In the genomic region with DNA sequence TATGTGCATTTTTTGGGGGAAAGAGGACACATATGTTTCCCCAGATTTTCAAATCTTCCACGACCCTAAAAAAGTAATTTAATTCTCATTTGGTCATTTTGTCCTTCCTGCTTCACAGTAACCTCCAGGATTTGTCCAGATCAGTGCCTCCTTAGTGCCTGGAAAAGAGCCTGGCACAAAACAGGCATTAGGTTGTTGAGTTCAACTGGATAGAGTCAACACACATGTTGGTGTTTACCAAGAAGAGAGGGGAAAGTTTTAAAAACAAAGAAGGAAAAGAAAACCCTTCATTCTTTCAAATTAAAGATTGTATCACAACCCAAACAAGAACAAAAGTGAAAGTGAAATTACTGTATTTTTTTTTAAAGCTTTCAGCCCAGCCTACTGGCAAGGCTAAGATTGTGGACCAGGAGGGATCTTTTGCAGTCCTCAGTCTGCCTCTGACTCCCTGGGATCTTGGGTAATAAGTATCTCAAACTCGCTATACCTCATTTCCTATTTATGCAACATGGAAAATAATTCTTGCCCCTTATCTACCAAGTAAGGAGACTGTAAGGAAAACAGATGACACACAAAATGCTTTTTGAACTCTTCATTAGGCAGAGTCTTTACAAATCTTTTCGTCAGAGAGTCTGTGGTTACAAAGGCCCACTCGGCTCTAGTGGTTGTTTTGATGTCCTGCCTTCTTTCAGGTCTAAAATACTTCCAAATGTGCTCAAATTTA, we compare ENCODE assay signal across 8 cellular contexts. TPM values are rescaled to one million over a fixed set of nuclear protein-coding genes. Genes with fewer than 3 reads are reported as not detected.
DNase-seq lines count a peak whose midpoint lies in the region; ATAC-seq and TF ChIP-seq lines count a peak whose summit lies in the region.

No MANE protein-coding gene starts in this region.

- TF ChIP-seq RAD21 in HCT116 (IDR thresholded peaks at IDR 0.05; ENCODE audit: low read depth) = no peak

- H3K27me3 ChIP-seq in HCT116 (ENCODE audit: insufficient read depth, low read length) (no peaks in the 10 kb centered on the region), testis (no peaks in the 10 kb centered on the region)

- H2AFZ ChIP-seq in HCT116 (ENCODE audit: low read depth, low read length, poor library complexity, severe bottlenecking) = no peak overlapping the region

- peak overlapping the region; percentile 6 for H3K27ac Mint-ChIP-seq in stimulated activated naive B cell treated with anti-CD40 and anti-IgM and Interleukin-4, amounts not matched to agents 10 μg/mL and 1 μg/mL and 100 μg/mL, for 72 hours

- H3K9me2 ChIP-seq in HCT116 (ENCODE audit: insufficient read depth) = no peaks in the 10 kb centered on the region

- H3K79me2 ChIP-seq in HCT116 (ENCODE audit: insufficient read depth, low read length) = no peaks in the 10 kb centered on the region

- POLR2A ChIA-PET in HCT116 (lab: Charles Lee) = no interaction called here

- H3K9me3 ChIP-seq in HCT116 (ENCODE audit: control insufficient read depth in 1 of 2, insufficient read depth in 1 of 2, low read depth in 1 of 2, low read length in 2 of 2) (no peaks in the 10 kb centered on the region), testis (no peaks in the 10 kb centered on the region)

- H3K36me3 ChIP-seq in HCT116 (ENCODE audit: control insufficient read depth in 1 of 2, insufficient read depth in 2 of 2, low read length in 2 of 2) (no peaks in the 10 kb centered on the region), testis (ENCODE audit: low read depth, missing control alignments) (no peaks in the 10 kb centered on the region)

- H3K4me3 ChIP-seq in GM12865 (ENCODE audit: low read depth, low read length) = peak overlapping the region; percentile 9; the same call in 1 of the 2 replicates
- H3K4me3 ChIP-seq in HCT116 (replicated peaks in 1 of 2; ENCODE audit: low read depth in 1 of 2, low read length in 2 of 2) = no peak overlapping the region
- no peak overlapping the region for H3K4me3 ChIP-seq in epithelial cell of esophagus (ENCODE audit: low read length)
- no peak overlapping the region for H3K4me3 ChIP-seq in testis

- H4K20me1 ChIP-seq in HCT116 (ENCODE audit: insufficient read depth) = no peaks in the 10 kb centered on the region

- CTCF ChIA-PET in HCT116 (lab: Charles Lee) = no interaction called here

- TF ChIP-seq POLR2A in HCT116 (IDR thresholded peaks at IDR 0.05; ENCODE audit: borderline replicate concordance, extremely low read depth, insufficient read depth, insufficient read length) = no peak
- no peak for TF ChIP-seq POLR2A in testis (IDR thresholded peaks at IDR 0.05)

- ATAC-seq in HCT116 = no peak
- peak; percentile 41 to 50 for ATAC-seq in stimulated activated naive B cell treated with anti-CD40 and anti-IgM and Interleukin-4, amounts not matched to agents 10 μg/mL and 1 μg/mL and 100 μg/mL, for 72 hours (replicated peaks)
- no peak for ATAC-seq in HG02938 (IDR thresholded peaks at IDR 0.05; ENCODE audit: unreplicated experiment)

- H3K27me3 Mint-ChIP-seq in stimulated activated naive B cell treated with anti-CD40 and anti-IgM and Interleukin-4, amounts not matched to agents 10 μg/mL and 1 μg/mL and 100 μg/mL, for 72 hours = no peaks in the 10 kb centered on the region

- H3K27ac ChIP-seq in HCT116 (ENCODE audit: low read depth, low read length) (no peak overlapping the region), testis (no peak overlapping the region)

- H3K4me3 Mint-ChIP-seq in stimulated activated naive B cell treated with anti-CD40 and anti-IgM and Interleukin-4, amounts not matched to agents 10 μg/mL and 1 μg/mL and 100 μg/mL, for 72 hours = peak overlapping the region; percentile 17 to 47

- peaks cover 23 to 31% of the 10 kb centered on the region in 2 donors for H3K4me1 Mint-ChIP-seq in stimulated activated naive B cell treated with anti-CD40 and anti-IgM and Interleukin-4, amounts not matched to agents 10 μg/mL and 1 μg/mL and 100 μg/mL, for 72 hours

- H3K36me3 Mint-ChIP-seq in stimulated activated naive B cell treated with anti-CD40 and anti-IgM and Interleukin-4, amounts not matched to agents 10 μg/mL and 1 μg/mL and 100 μg/mL, for 72 hours = no peaks in the 10 kb centered on the region

- RAD21 ChIA-PET in HCT116 (lab: Charles Lee; ENCODE audit: low non-redundant PET in 1 of 2, low total read pairs in 2 of 2, uncharacterized antibody in 2 of 2, unreplicated experiment in 2 of 2) = no interaction called here

- WGBS in testis, 2 donors = 54 to 59% methylated on average over 4 of the region's 4 CpGs

- no peak overlapping the region for H3K9ac ChIP-seq in HCT116 (ENCODE audit: low read length)

- 0 out of 2 replicates have a peak overlapping the region, but pooled peaks have one; percentile 12 for H3K4me2 ChIP-seq in HCT116 (ENCODE audit: low read length)

- no peaks in the 10 kb centered on the region for H3K9me3 Mint-ChIP-seq in stimulated activated naive B cell treated with anti-CD40 and anti-IgM and Interleukin-4, amounts not matched to agents 10 μg/mL and 1 μg/mL and 100 μg/mL, for 72 hours

- TF ChIP-seq CTCF in GM12865 (IDR thresholded peaks at IDR 0.05; ENCODE audit: insufficient read depth, low read depth, low read length, missing control alignments) = no peak
- TF ChIP-seq CTCF in HCT116 (IDR thresholded peaks at IDR 0.05 in 2 of 3, conservative IDR thresholded peaks at IDR 0.05 in 1 of 3; ENCODE audit: borderline replicate concordance in 1 of 3, insufficient read depth in 1 of 3, low read depth in 2 of 3, low read length in 2 of 3) = no peak
- no peak for TF ChIP-seq CTCF in epithelial cell of esophagus (IDR thresholded peaks at IDR 0.05; ENCODE audit: insufficient read depth, low read depth, low read length, missing control alignments)
- no peak for TF ChIP-seq CTCF in testis (IDR thresholded peaks at IDR 0.05)

- intact Hi-C loops in HCT116 (cut with micrococcal nuclease) = no loop called here
- intact Hi-C loops in testis (cut with DNase I; ENCODE audit: low total_unique reads) = no loop called here

- no TSS peak for BruUV-seq in HCT116 (replicated peaks; lab: Mats Ljungman, UMichigan)

- DNase-seq in GM12865 (ENCODE audit: low read depth) (peak; percentile 45), HCT116 (ENCODE audit: low read depth, low spot score) (no peak), RKO (ENCODE audit: low spot score) (peak; percentile 18), epithelial cell of esophagus (ENCODE audit: low read depth) (peak; percentile 58), testis (no peak), iPS-NIHi7 (ENCODE audit: extremely low spot score) (no peak)
- DNase-seq in stimulated activated naive B cell treated with anti-CD40 and anti-IgM and Interleukin-4, amounts not matched to agents 10 μg/mL and 1 μg/mL and 100 μg/mL, for 72 hours = no peak

- peaks cover 0 to 3% of the 10 kb centered on the region in 2 experiments; a peak in 1 of 4 replicates for H3K4me1 ChIP-seq in HCT116 (ENCODE audit: control insufficient read depth in 1 of 2, insufficient read depth in 2 of 2, low read length in 2 of 2)
- no peaks in the 10 kb centered on the region for H3K4me1 ChIP-seq in testis

TF ChIP-seq in HCT116, 20 proteins besides CTCF, POLR2A, EP300 and RAD21 (continues in another document):
- TF ChIP-seq SP1 (IDR thresholded peaks at IDR 0.05; ENCODE audit: low read depth) (no peak), CBX3 (IDR thresholded peaks at IDR 0.05; ENCODE audit: low read depth) (no peak), SIN3A (IDR thresholded peaks at IDR 0.05; ENCODE audit: low read depth) (no peak), CEBPB (IDR thresholded peaks at IDR 0.05; ENCODE audit: low read depth) (no peak), EGR1 (IDR thresholded peaks at IDR 0.05; ENCODE audit: low read depth) (no peak), EZH2 (IDR thresholded peaks at IDR 0.05) (no peak), SRF (IDR thresholded peaks at IDR 0.05; ENCODE audit: low read depth) (no peak), EZH2phosphoT487 (IDR thresholded peaks at IDR 0.05; ENCODE audit: borderline replicate concordance) (no peak), ZNF274 (IDR thresholded peaks at IDR 0.05; ENCODE audit: low read depth, low read length) (no peak), TCF7L2 (IDR thresholded peaks at IDR 0.05; ENCODE audit: borderline replicate concordance, extremely low read depth, insufficient read depth, insufficient read length) (no peak), FOSL1 (IDR thresholded peaks at IDR 0.05; ENCODE audit: low read depth) (no peak), ZFX (IDR thresholded peaks at IDR 0.05) (no peak), ELF1 (IDR thresholded peaks at IDR 0.05; ENCODE audit: borderline replicate concordance, low read depth) (no peak), YY1 (IDR thresholded peaks at IDR 0.05; ENCODE audit: extremely low read depth, insufficient replicate concordance, low read depth, low read length) (no peak)
- TF ChIP-seq, protein P1, sequence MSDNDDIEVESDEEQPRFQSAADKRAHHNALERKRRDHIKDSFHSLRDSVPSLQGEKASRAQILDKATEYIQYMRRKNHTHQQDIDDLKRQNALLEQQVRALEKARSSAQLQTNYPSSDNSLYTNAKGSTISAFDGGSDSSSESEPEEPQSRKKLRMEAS (IDR thresholded peaks at IDR 0.05) = no peak
- TF ChIP-seq, protein P2, sequence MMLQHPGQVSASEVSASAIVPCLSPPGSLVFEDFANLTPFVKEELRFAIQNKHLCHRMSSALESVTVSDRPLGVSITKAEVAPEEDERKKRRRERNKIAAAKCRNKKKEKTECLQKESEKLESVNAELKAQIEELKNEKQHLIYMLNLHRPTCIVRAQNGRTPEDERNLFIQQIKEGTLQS (IDR thresholded peaks at IDR 0.05) = no peak
- TF ChIP-seq, protein P3, sequence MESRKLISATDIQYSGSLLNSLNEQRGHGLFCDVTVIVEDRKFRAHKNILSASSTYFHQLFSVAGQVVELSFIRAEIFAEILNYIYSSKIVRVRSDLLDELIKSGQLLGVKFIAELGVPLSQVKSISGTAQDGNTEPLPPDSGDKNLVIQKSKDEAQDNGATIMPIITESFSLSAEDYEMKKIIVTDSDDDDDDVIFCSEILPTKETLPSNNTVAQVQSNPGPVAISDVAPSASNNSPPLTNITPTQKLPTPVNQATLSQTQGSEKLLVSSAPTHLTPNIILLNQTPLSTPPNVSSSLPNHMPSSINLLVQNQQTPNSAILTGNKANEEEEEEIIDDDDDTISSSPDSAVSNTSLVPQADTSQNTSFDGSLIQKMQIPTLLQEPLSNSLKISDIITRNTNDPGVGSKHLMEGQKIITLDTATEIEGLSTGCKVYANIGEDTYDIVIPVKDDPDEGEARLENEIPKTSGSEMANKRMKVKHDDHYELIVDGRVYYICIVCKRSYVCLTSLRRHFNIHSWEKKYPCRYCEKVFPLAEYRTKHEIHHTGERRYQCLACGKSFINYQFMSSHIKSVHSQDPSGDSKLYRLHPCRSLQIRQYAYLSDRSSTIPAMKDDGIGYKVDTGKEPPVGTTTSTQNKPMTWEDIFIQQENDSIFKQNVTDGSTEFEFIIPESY (IDR thresholded peaks at IDR 0.05; ENCODE audit: extremely low read depth, insufficient replicate concordance, low read length) = no peak

RNA-seq across cellular contexts. Expression of a gene that starts 57.8 kb away (rescaled TPM):
- total RNA-seq in HCT116 (2021; ENCODE audit: unreplicated experiment) (23.3 TPM), testis (10 to 100 TPM; 17.5 to 21.7 TPM)
- polyA plus RNA-seq in HCT116 (2012) = 7.0 and 10.4 TPM in 2 replicates
- 18.0 TPM for polyA plus RNA-seq in testis (ENCODE audit: insufficient read depth, low read depth, low replicate concordance)

Comparison
In these comparisons a context has a peak if more than half of its experiments do, and no peak if none do; other contexts are left out.
1. DNase-seq: peak in GM12865 (single experiment), RKO (single experiment) and epithelial cell of esophagus (single experiment); none in HCT116 (single experiment), stimulated activated naive B cell treated with anti-CD40 and anti-IgM and Interleukin-4, amounts not matched to agents 10 μg/mL and 1 μg/mL and 100 μg/mL, for 72 hours (single experiment), testis (single experiment) and iPS-NIHi7 (single experiment).
2. ATAC-seq: peak in stimulated activated naive B cell treated with anti-CD40 and anti-IgM and Interleukin-4, amounts not matched to agents 10 μg/mL and 1 μg/mL and 100 μg/mL, for 72 hours (2 of 2); none in HCT116 (single experiment) and HG02938 (single experiment).